Comparison of ENCODE assay signal across 24 cellular contexts in the genomic region with DNA sequence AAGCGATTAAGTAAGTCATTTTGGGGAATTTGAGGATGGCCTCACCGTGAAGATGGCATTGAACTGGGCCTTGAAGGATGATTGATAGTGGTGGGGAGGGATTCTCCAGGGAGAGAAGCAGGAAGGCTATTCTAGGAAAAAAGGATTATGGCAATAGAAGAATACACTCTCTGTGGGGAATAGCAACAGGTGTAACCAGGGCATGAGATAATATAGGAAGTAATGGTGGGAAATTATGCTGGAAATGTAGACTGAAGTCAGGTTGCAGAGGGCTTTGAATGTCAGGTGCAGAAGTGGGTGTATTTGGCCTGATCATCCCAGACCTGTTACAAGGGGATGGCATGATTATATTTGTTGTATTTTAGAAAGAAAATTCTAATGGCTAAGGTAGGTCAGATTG. TPM values are rescaled to one million over a fixed set of nuclear protein-coding genes. Genes with fewer than 3 reads are reported as not detected.
"Had no signal": no experiment of that assay in that cellular context is flagged by ENCODE, and none has a peak within 500 bp of the region (broad histone marks: within the 10 kb centered on the region; RNA-seq: fewer than 3 reads in every experiment).

No MANE protein-coding gene starts in this region.

- H3K4me3 Mint-ChIP-seq: IgD-negative memory B cell had no signal

- H3K4me1 ChIP-seq: Peyer's patch, SJCRH30 had no signal

- H2AFZ ChIP-seq: PC-9 had no signal

- H3K4me3 ChIP-seq: K562, PC-9, Peyer's patch, SJCRH30 had no signal

- H3K36me3 ChIP-seq: Peyer's patch, SJCRH30 had no signal

- H3K27ac Mint-ChIP-seq: IgD-negative memory B cell had no signal

- H3K9ac ChIP-seq: KMS-11 had no signal

- H3K36me3 Mint-ChIP-seq: IgD-negative memory B cell had no signal

- DNase-seq: Kasumi-1; MM.1S; NCI-H1092 treated with DMSO at 0.1 percent for 48 hours; NCI-H1436; NCI-H1694 treated with DMSO at 0.1 percent for 48 hours; NCI-H1930; NCI-H2081; NCI-H2107; NCI-H2227 treated with DMSO at 0.1 percent for 48 hours; NCI-H446; NCI-H510A; NCI-H524 treated with DMSO at 0.1 percent for 48 hours; NCI-H69; NCI-H774; NK-92 treated with Interleukin-12 subunit alpha and Interleukin-12 subunit beta, amount 100 ng/mL, for 24 hours; PC-9; Peyer's patch; SHP77 treated with DMSO at 0.1 percent for 48 hours; SJCRH30 had no signal

- H3K27me3 ChIP-seq: SJCRH30 had no signal

- H3K27ac ChIP-seq: KMS-11, PC-9, Peyer's patch, SJCRH30 had no signal

- H3K4me2 ChIP-seq: KMS-11, PC-9 had no signal

- H3K9me3 ChIP-seq: Peyer's patch, SJCRH30 had no signal

- H3K4me1 Mint-ChIP-seq: IgD-negative memory B cell had no signal

RNA-seq across cellular contexts. Expression of a gene that starts 4.6 kb away (rescaled TPM):
- total RNA-seq: HepG2, HT-29, K562, PC-9 had no signal
- polyA plus RNA-seq: HepG2, IgD-negative memory B cell, K562 had no signal
